8 cellular contexts compared by ENCODE assay signal in the genomic region with DNA sequence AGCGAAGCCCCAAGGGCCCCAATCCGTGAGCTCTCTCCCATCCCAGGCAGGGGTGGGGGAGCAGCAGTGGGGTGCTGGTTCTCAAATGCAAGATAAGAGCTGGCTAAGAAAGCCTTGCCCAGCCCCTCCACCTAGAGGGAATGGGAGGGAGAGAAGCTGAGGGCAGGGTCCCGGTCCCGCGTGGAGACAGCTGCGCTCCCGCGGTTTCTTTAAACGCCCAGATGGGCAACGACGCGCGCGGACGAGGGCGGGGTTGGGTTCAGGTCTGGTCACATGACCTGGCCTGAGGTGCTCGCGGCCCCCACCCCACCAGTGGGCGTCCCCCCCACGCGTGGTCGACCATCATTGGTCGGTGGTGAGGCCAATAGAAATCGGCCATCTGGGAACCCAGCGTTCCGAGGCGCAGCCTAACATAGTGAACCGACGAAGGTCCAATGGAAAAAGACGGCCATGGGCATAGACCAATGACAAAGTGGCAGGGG. TPM values are rescaled to one million over a fixed set of nuclear protein-coding genes. Genes with fewer than 3 reads are reported as not detected.
DNase-seq lines count a peak whose midpoint lies in the region; ATAC-seq, FAIRE-seq and TF ChIP-seq lines count a peak whose summit lies in the region.

No MANE protein-coding gene starts in this region.

- H3K27me3 ChIP-seq in body of pancreas: no peaks in the 10 kb centered on the region

- TF ChIP-seq POLR2A in body of pancreas (IDR thresholded peaks at IDR 0.05): no peak

- DNase-seq in NCI-H2107 (lab: John Stamatoyannopoulos, UW) (peak; percentile 98), body of pancreas (peak; percentile 99 to 100 (median 100)), hypothalamus (lab: John Stamatoyannopoulos, UW) (peak; percentile 72 to 100 (median 99)), renal cortical epithelial cell (ENCODE audit: low read depth) (peak; percentile 97), retina (no peak)

- TF ChIP-seq CTCF in body of pancreas (IDR thresholded peaks at IDR 0.05): no peak

- peak; percentile 94 for FAIRE-seq in TTC549 (lab: Jason Lieb, UNC)

- WGBS in body of pancreas, 2 donors: 0% methylated on average over 1 to 30 of the region's 30 CpGs

- H3K4me3 ChIP-seq in body of pancreas: peak overlapping the region; percentile 14 to 99

- no peaks in the 10 kb centered on the region for H3K9me3 ChIP-seq in body of pancreas

- peak overlapping the region; percentile 11 to 95 (median 88) for H3K27ac ChIP-seq in body of pancreas

- peaks cover 52% of the 10 kb centered on the region for H3K4me1 ChIP-seq in body of pancreas

- ATAC-seq in GM18519 (IDR thresholded peaks at IDR 0.05; ENCODE audit: low FRiP score, unreplicated experiment) (peak; percentile 58), HG03066 (IDR thresholded peaks at IDR 0.05; ENCODE audit: low read depth, unreplicated experiment) (peak; percentile 85), body of pancreas (peak; percentile 93)

- H3K36me3 ChIP-seq in body of pancreas (replicated peaks in 1 of 2; ENCODE audit: insufficient read depth in 1 of 2, low read depth in 2 of 2): peaks cover 5 to 8% of the 10 kb centered on the region in 2 donors

- intact Hi-C loops in body of pancreas (cut with DNase I): no loop called here

RNA-seq across cellular contexts. Expression of gene CALR, which starts 0.3 kb away (rescaled TPM):
- total RNA-seq in body of pancreas (100 to 1,000 TPM; 298 to 388 TPM), renal cortical epithelial cell (962 and 1,180 TPM in 2 replicates)

RNA-seq across cellular contexts. Expression of gene FARSA, which starts 4.6 kb away (rescaled TPM):
- total RNA-seq in body of pancreas (10 to 100 TPM; 25.9 to 35.6 TPM), renal cortical epithelial cell (66.3 and 71.8 TPM in 2 replicates)

RNA-seq across cellular contexts. Expression of gene RAD23A, which starts 7.6 kb away (rescaled TPM):
- total RNA-seq in body of pancreas (10 to 100 TPM; 53.7 to 94.6 TPM), renal cortical epithelial cell (33.0 and 50.2 TPM in 2 replicates)

RNA-seq across cellular contexts. Expression of gene GADD45GIP1, which starts 18.9 kb away (rescaled TPM):
- total RNA-seq in body of pancreas (10 to 100 TPM; 31.3 to 42.0 TPM), renal cortical epithelial cell (10.3 and 20.0 TPM in 2 replicates)

RNA-seq across cellular contexts. Expression of gene SYCE2, which starts 19.0 kb away (rescaled TPM):
- total RNA-seq in body of pancreas (not detected), renal cortical epithelial cell (not detected in 2 replicates)
